In genomic region chrX:47650164-47651042, GRCh38 we compare ENCODE assay signal across 8 cellular contexts. TPM values are rescaled to one million over a fixed set of nuclear protein-coding genes. Genes with fewer than 3 reads are reported as not detected.
DNase-seq lines count a peak whose midpoint lies in the region; ATAC-seq and TF ChIP-seq lines count a peak whose summit lies in the region.

TSS of gene ELK1 (minus strand) at chrX:47650563. CDS start at chrX:47641441, 9,122 bp downstream.

- CTCF ChIA-PET in BJ (lab: Yijun Ruan, JAX): interaction anchor here (1.0 kb wide), 1 partner anchor 127 kb away, joined by 4 read pairs; no protein-coding TSS in a partner anchor

- peaks cover 2% of the 10 kb centered on the region for H3K36me3 ChIP-seq in BJ (ENCODE audit: control insufficient read depth, insufficient read depth, low read length)

- POLR2A ChIA-PET in BJ (lab: Charles Lee): no interaction called here

- DNase-seq in BJ (ENCODE audit: low read depth) (peak; percentile 94), NCI-H526 treated with DMSO at 0.1 percent for 48 hours (lab: John Stamatoyannopoulos, UW) (peak; percentile 91), cortex of kidney (lab: John Stamatoyannopoulos, UW) (peak; percentile 9), left kidney (ENCODE audit: low read depth, low spot score) (peak; percentile 99)
- peak; percentile 84 for DNase-seq in activated CD4-positive, alpha-beta T cell treated with anti-CD3 and anti-CD28 coated beads, Interleukin-2, amount 50 U/mL, for 1 hour
- DNase-seq in stimulated activated CD4-positive, alpha-beta T cell treated with anti-CD3 and anti-CD28 coated beads, Interleukin-2, amount 100 ng/mL, for 24 hours: peak; percentile 85

- peak; percentile 88 for ATAC-seq in GM19324 (IDR thresholded peaks at IDR 0.05; ENCODE audit: low FRiP score, unreplicated experiment)
- ATAC-seq in HG03469 (IDR thresholded peaks at IDR 0.05; ENCODE audit: unreplicated experiment): peak; percentile 68

- TF ChIP-seq CTCF in BJ (IDR thresholded peaks at IDR 0.05; ENCODE audit: insufficient read depth, low read depth, low read length): no peak

- H3K27me3 ChIP-seq in BJ (ENCODE audit: control insufficient read depth, insufficient read depth, low read length): no peaks in the 10 kb centered on the region

- H3K4me3 ChIP-seq in BJ (ENCODE audit: low read depth, low read length): peak within 1 kb of the TSS; percentile 77

RNA-seq across cellular contexts. Expression of gene ELK1, which starts in this region (rescaled TPM):
- 19.8 and 22.4 TPM in 2 replicates for polyA plus RNA-seq in BJ (2011; rRNA removed)
- 16.2 and 19.4 TPM in 2 replicates for polyA minus RNA-seq in BJ (2011; rRNA and poly(A)+ RNA removed)

Comparison
In these comparisons a context has a peak if more than half of its experiments do, and no peak if none do; other contexts are left out.
1. Peak in every context shown above with its lines: DNase-seq, ATAC-seq and H3K4me3 ChIP-seq.
2. DNase-seq: peak in every context shown above with its lines; median percentile 99 in left kidney; 94 in BJ; 91 in NCI-H526 treated with DMSO at 0.1 percent for 48 hours; 85 in stimulated activated CD4-positive, alpha-beta T cell treated with anti-CD3 and anti-CD28 coated beads, Interleukin-2, amount 100 ng/mL, for 24 hours; 84 in activated CD4-positive, alpha-beta T cell treated with anti-CD3 and anti-CD28 coated beads, Interleukin-2, amount 50 U/mL, for 1 hour; 9 in cortex of kidney.